In the genomic region with DNA sequence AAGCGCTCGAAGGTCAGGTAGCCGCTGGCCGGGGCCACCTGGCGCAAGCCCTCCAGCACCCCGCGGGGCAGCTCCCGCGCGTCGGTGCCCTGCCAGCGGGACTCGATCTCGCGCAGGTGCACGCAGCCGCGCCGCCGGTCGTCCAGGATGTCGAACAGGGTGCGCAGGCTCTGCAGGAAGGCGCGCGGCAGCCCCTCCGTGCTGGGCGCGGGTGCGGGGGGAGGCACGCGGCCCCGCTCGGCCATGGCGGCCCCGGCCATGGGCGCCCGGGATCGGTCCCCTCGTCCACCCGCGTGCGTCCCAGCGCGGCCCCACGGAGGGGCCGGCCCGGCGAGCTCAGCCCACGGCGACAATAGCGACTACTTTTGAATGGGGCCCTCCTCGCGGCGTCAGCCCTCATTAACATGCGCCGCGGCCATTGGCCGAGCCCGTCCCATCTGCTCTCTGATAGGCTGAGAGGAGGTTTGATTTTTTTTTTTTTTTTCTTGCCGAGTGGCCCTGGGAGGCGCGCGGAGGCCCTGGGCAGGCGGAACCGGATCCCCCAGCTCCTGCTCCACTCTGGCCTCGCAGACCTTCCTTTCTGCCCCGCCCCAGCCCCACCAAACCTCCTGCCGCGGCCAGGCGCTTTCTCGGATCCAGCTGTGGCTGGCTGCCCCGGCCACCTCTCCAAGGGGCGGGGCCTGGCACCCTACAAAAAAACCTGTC, we compare ENCODE assay signal across 1 cellular context.
TF ChIP-seq lines count a peak whose summit lies in the region.

A gene with protein sequence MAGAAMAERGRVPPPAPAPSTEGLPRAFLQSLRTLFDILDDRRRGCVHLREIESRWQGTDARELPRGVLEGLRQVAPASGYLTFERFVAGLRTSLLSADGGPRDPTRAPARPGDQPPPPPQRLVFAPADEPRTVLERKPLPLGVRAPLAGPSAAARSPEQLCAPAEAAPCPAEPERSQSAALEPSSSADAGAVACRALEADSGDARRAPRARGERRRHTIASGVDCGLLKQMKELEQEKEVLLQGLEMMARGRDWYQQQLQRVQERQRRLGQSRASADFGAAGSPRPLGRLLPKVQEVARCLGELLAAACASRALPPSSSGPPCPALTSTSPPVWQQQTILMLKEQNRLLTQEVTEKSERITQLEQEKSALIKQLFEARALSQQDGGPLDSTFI (minus strand): TSS at position 357 of the 705 bp plus-strand sequence. CDS start 97 bp downstream, at position 260.

TF ChIP-seq in HepG2, 621 proteins besides CTCF, POLR2A, EP300 and RAD21 (continued from another document and continues in another):
- TF ChIP-seq, protein P1, sequence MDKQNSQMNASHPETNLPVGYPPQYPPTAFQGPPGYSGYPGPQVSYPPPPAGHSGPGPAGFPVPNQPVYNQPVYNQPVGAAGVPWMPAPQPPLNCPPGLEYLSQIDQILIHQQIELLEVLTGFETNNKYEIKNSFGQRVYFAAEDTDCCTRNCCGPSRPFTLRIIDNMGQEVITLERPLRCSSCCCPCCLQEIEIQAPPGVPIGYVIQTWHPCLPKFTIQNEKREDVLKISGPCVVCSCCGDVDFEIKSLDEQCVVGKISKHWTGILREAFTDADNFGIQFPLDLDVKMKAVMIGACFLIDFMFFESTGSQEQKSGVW (CRISPR knock-in tag; IDR thresholded peaks at IDR 0.05; ENCODE audit: borderline replicate concordance), result no peak
- TF ChIP-seq, protein P2, sequence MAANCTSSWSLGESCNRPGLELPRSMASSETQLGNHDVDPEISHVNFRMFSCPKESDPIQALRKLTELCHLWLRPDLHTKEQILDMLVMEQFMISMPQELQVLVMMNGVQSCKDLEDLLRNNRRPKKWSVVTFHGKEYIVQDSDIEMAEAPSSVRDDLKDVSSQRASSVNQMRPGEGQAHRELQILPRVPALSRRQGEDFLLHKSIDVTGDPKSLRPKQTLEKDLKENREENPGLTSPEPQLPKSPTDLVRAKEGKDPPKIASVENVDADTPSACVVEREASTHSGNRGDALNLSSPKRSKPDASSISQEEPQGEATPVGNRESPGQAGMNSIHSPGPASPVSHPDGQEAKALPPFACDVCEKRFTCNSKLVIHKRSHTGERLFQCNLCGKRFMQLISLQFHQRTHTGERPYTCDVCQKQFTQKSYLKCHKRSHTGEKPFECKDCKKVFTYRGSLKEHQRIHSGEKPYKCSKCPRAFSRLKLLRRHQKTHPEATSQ (CRISPR knock-in tag; IDR thresholded peaks at IDR 0.05; ENCODE audit: borderline replicate concordance), result no peak
- TF ChIP-seq, protein P3, sequence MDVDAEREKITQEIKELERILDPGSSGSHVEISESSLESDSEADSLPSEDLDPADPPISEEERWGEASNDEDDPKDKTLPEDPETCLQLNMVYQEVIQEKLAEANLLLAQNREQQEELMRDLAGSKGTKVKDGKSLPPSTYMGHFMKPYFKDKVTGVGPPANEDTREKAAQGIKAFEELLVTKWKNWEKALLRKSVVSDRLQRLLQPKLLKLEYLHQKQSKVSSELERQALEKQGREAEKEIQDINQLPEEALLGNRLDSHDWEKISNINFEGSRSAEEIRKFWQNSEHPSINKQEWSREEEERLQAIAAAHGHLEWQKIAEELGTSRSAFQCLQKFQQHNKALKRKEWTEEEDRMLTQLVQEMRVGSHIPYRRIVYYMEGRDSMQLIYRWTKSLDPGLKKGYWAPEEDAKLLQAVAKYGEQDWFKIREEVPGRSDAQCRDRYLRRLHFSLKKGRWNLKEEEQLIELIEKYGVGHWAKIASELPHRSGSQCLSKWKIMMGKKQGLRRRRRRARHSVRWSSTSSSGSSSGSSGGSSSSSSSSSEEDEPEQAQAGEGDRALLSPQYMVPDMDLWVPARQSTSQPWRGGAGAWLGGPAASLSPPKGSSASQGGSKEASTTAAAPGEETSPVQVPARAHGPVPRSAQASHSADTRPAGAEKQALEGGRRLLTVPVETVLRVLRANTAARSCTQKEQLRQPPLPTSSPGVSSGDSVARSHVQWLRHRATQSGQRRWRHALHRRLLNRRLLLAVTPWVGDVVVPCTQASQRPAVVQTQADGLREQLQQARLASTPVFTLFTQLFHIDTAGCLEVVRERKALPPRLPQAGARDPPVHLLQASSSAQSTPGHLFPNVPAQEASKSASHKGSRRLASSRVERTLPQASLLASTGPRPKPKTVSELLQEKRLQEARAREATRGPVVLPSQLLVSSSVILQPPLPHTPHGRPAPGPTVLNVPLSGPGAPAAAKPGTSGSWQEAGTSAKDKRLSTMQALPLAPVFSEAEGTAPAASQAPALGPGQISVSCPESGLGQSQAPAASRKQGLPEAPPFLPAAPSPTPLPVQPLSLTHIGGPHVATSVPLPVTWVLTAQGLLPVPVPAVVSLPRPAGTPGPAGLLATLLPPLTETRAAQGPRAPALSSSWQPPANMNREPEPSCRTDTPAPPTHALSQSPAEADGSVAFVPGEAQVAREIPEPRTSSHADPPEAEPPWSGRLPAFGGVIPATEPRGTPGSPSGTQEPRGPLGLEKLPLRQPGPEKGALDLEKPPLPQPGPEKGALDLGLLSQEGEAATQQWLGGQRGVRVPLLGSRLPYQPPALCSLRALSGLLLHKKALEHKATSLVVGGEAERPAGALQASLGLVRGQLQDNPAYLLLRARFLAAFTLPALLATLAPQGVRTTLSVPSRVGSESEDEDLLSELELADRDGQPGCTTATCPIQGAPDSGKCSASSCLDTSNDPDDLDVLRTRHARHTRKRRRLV (CRISPR knock-in tag; IDR thresholded peaks at IDR 0.05), result peak; percentile 88; the same call in 1 of the 2 replicates
- TF ChIP-seq, protein P4, sequence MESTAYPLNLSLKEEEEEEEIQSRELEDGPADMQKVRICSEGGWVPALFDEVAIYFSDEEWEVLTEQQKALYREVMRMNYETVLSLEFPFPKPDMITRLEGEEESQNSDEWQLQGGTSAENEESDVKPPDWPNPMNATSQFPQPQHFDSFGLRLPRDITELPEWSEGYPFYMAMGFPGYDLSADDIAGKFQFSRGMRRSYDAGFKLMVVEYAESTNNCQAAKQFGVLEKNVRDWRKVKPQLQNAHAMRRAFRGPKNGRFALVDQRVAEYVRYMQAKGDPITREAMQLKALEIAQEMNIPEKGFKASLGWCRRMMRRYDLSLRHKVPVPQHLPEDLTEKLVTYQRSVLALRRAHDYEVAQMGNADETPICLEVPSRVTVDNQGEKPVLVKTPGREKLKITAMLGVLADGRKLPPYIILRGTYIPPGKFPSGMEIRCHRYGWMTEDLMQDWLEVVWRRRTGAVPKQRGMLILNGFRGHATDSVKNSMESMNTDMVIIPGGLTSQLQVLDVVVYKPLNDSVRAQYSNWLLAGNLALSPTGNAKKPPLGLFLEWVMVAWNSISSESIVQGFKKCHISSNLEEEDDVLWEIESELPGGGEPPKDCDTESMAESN (CRISPR knock-in tag; conservative IDR thresholded peaks at IDR 0.05), result no peak
- TF ChIP-seq ZNF563 (CRISPR knock-in tag; IDR thresholded peaks at IDR 0.05) (peak; percentile 52), GZF1 (CRISPR knock-in tag; IDR thresholded peaks at IDR 0.05) (no peak), ZNF766 (CRISPR knock-in tag; IDR thresholded peaks at IDR 0.05; ENCODE audit: borderline replicate concordance) (no peak), SP4 (CRISPR knock-in tag; IDR thresholded peaks at IDR 0.05) (0 out of 2 replicates have a peak, but pooled peaks have one; percentile 27), ZNF30 (CRISPR knock-in tag; IDR thresholded peaks at IDR 0.05) (no peak), ZNF577 (CRISPR knock-in tag; IDR thresholded peaks at IDR 0.05; ENCODE audit: borderline replicate concordance, low read depth) (0 out of 2 replicates have a peak, but pooled peaks have one; percentile 16), ATF7 (IDR thresholded peaks at IDR 0.05) (no peak), ATF7 (CRISPR knock-in tag; IDR thresholded peaks at IDR 0.05) (0 out of 2 replicates have a peak, but pooled peaks have one; percentile 39), ZNF556 (CRISPR knock-in tag; IDR thresholded peaks at IDR 0.05; ENCODE audit: borderline replicate concordance) (no peak), ZNF253 (CRISPR knock-in tag; IDR thresholded peaks at IDR 0.05; ENCODE audit: borderline replicate concordance) (no peak), ARNT (IDR thresholded peaks at IDR 0.05) (no peak), ZNF792 (CRISPR knock-in tag; IDR thresholded peaks at IDR 0.05) (peak; percentile 65), NPAS2 (CRISPR knock-in tag; IDR thresholded peaks at IDR 0.05; ENCODE audit: borderline replicate concordance) (no peak), SUZ12 (IDR thresholded peaks at IDR 0.05; ENCODE audit: low read depth, low read length) (no peak), ZNF207 (IDR thresholded peaks at IDR 0.05; ENCODE audit: borderline replicate concordance) (no peak), NR3C1 (CRISPR knock-in tag; IDR thresholded peaks at IDR 0.05) (no peak)
- TF ChIP-seq, protein P5, sequence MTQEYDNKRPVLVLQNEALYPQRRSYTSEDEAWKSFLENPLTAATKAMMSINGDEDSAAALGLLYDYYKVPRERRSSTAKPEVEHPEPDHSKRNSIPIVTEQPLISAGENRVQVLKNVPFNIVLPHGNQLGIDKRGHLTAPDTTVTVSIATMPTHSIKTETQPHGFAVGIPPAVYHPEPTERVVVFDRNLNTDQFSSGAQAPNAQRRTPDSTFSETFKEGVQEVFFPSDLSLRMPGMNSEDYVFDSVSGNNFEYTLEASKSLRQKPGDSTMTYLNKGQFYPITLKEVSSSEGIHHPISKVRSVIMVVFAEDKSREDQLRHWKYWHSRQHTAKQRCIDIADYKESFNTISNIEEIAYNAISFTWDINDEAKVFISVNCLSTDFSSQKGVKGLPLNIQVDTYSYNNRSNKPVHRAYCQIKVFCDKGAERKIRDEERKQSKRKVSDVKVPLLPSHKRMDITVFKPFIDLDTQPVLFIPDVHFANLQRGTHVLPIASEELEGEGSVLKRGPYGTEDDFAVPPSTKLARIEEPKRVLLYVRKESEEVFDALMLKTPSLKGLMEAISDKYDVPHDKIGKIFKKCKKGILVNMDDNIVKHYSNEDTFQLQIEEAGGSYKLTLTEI (CRISPR knock-in tag; conservative IDR thresholded peaks at IDR 0.05), result no peak
- TF ChIP-seq, protein P6, sequence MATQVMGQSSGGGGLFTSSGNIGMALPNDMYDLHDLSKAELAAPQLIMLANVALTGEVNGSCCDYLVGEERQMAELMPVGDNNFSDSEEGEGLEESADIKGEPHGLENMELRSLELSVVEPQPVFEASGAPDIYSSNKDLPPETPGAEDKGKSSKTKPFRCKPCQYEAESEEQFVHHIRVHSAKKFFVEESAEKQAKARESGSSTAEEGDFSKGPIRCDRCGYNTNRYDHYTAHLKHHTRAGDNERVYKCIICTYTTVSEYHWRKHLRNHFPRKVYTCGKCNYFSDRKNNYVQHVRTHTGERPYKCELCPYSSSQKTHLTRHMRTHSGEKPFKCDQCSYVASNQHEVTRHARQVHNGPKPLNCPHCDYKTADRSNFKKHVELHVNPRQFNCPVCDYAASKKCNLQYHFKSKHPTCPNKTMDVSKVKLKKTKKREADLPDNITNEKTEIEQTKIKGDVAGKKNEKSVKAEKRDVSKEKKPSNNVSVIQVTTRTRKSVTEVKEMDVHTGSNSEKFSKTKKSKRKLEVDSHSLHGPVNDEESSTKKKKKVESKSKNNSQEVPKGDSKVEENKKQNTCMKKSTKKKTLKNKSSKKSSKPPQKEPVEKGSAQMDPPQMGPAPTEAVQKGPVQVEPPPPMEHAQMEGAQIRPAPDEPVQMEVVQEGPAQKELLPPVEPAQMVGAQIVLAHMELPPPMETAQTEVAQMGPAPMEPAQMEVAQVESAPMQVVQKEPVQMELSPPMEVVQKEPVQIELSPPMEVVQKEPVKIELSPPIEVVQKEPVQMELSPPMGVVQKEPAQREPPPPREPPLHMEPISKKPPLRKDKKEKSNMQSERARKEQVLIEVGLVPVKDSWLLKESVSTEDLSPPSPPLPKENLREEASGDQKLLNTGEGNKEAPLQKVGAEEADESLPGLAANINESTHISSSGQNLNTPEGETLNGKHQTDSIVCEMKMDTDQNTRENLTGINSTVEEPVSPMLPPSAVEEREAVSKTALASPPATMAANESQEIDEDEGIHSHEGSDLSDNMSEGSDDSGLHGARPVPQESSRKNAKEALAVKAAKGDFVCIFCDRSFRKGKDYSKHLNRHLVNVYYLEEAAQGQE (IDR thresholded peaks at IDR 0.05; ENCODE audit: borderline replicate concordance in 1 of 2, low read depth in 1 of 2, low read length in 2 of 2), result no peak
- TF ChIP-seq, protein P7, sequence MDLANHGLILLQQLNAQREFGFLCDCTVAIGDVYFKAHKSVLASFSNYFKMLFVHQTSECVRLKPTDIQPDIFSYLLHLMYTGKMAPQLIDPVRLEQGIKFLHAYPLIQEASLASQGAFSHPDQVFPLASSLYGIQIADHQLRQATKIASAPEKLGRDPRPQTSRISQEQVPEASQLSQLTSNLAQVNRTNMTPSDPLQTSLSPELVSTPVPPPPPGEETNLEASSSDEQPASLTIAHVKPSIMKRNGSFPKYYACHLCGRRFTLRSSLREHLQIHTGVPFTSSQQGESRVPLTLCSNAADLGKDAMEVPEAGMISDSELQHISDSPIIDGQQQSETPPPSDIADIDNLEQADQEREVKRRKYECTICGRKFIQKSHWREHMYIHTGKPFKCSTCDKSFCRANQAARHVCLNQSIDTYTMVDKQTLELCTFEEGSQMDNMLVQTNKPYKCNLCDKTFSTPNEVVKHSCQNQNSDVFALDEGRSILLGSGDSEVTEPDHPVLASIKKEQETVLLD (CRISPR knock-in tag; IDR thresholded peaks at IDR 0.05; ENCODE audit: low read depth), result no peak
- TF ChIP-seq, protein P8, sequence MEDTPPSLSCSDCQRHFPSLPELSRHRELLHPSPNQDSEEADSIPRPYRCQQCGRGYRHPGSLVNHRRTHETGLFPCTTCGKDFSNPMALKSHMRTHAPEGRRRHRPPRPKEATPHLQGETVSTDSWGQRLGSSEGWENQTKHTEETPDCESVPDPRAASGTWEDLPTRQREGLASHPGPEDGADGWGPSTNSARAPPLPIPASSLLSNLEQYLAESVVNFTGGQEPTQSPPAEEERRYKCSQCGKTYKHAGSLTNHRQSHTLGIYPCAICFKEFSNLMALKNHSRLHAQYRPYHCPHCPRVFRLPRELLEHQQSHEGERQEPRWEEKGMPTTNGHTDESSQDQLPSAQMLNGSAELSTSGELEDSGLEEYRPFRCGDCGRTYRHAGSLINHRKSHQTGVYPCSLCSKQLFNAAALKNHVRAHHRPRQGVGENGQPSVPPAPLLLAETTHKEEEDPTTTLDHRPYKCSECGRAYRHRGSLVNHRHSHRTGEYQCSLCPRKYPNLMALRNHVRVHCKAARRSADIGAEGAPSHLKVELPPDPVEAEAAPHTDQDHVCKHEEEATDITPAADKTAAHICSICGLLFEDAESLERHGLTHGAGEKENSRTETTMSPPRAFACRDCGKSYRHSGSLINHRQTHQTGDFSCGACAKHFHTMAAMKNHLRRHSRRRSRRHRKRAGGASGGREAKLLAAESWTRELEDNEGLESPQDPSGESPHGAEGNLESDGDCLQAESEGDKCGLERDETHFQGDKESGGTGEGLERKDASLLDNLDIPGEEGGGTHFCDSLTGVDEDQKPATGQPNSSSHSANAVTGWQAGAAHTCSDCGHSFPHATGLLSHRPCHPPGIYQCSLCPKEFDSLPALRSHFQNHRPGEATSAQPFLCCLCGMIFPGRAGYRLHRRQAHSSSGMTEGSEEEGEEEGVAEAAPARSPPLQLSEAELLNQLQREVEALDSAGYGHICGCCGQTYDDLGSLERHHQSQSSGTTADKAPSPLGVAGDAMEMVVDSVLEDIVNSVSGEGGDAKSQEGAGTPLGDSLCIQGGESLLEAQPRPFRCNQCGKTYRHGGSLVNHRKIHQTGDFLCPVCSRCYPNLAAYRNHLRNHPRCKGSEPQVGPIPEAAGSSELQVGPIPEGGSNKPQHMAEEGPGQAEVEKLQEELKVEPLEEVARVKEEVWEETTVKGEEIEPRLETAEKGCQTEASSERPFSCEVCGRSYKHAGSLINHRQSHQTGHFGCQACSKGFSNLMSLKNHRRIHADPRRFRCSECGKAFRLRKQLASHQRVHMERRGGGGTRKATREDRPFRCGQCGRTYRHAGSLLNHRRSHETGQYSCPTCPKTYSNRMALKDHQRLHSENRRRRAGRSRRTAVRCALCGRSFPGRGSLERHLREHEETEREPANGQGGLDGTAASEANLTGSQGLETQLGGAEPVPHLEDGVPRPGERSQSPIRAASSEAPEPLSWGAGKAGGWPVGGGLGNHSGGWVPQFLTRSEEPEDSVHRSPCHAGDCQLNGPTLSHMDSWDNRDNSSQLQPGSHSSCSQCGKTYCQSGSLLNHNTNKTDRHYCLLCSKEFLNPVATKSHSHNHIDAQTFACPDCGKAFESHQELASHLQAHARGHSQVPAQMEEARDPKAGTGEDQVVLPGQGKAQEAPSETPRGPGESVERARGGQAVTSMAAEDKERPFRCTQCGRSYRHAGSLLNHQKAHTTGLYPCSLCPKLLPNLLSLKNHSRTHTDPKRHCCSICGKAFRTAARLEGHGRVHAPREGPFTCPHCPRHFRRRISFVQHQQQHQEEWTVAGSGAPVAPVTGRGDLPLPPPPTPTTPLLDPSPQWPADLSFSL (CRISPR knock-in tag; IDR thresholded peaks at IDR 0.05), result no peak
